Comparison of ENCODE assay signal across 9 cellular contexts in genomic region chr13:65966991-65967451, GRCh38.
DNase-seq lines count a peak whose midpoint lies in the region; ATAC-seq and TF ChIP-seq lines count a peak whose summit lies in the region.
"Had no signal": no experiment of that assay in that cellular context is flagged by ENCODE, and none has a peak within 500 bp of the region (broad histone marks: within the 10 kb centered on the region; RNA-seq: fewer than 3 reads in every experiment).

No MANE protein-coding gene starts in this region.

- ATAC-seq in HCT116: peak; percentile 88

- no peaks in the 10 kb centered on the region for H4K20me1 ChIP-seq in HCT116 (ENCODE audit: insufficient read depth)
- no peaks in the 10 kb centered on the region for H4K20me1 ChIP-seq in OCI-LY7 (ENCODE audit: insufficient read depth, low read length)
- H4K20me1 ChIP-seq in fibroblast of lung (ENCODE audit: control insufficient read depth, extremely low read depth, insufficient read depth, low read length): no peaks in the 10 kb centered on the region

- H3K9me2 ChIP-seq in HCT116 (ENCODE audit: insufficient read depth) (no peaks in the 10 kb centered on the region), OCI-LY7 (ENCODE audit: insufficient read depth, low read length) (no peaks in the 10 kb centered on the region)

- RAD21 ChIA-PET in HCT116 (lab: Charles Lee; ENCODE audit: low non-redundant PET in 1 of 2, low total read pairs in 2 of 2, uncharacterized antibody in 2 of 2, unreplicated experiment in 2 of 2): no interaction called here

- intact Hi-C loops in A673 (cut with micrococcal nuclease; ENCODE audit: unreplicated experiment): no loop called here
- intact Hi-C loops in HCT116 (cut with micrococcal nuclease): no loop called here
- intact Hi-C loops in OCI-LY7 (cut with micrococcal nuclease; ENCODE audit: unreplicated experiment): loop anchor here (5.0 kb wide), 1 partner anchor 170 kb away; no protein-coding TSS in a partner anchor

- TF ChIP-seq POLR2A in HCT116 (IDR thresholded peaks at IDR 0.05; ENCODE audit: borderline replicate concordance, extremely low read depth, insufficient read depth, insufficient read length): no peak

- peak; percentile 70 for DNase-seq in A673 (ENCODE audit: low spot score)
- peak; percentile 60 for DNase-seq in HCT116 (ENCODE audit: low read depth, low spot score)
- DNase-seq in OCI-LY7 (ENCODE audit: low spot score): peak; percentile 52
- peak; percentile 23 to 36 for DNase-seq in fibroblast of lung (ENCODE audit: low read depth in 2 of 2)
- DNase-seq in GM19238 (ENCODE audit: insufficient read length, low spot score): no peak
- DNase-seq in DMS114 treated with DMSO at 0.1 percent for 48 hours (lab: John Stamatoyannopoulos, UW; ENCODE audit: unreplicated experiment): no peak
- no peak for DNase-seq in NCI-H774 (lab: John Stamatoyannopoulos, UW)
- no peak for DNase-seq in germinal center (ENCODE audit: low spot score)
- DNase-seq: NCI-H1436 treated with DMSO at 0.1 percent for 48 hours had no signal

- H3K9ac ChIP-seq in HCT116 (ENCODE audit: low read length) (no peak overlapping the region), fibroblast of lung (ENCODE audit: insufficient read depth, low read length) (no peak overlapping the region)

- H3K4me2 ChIP-seq in HCT116 (ENCODE audit: low read length): no peak overlapping the region
- H3K4me2 ChIP-seq in OCI-LY7 (ENCODE audit: low read length): no peak overlapping the region
- H3K4me2 ChIP-seq in fibroblast of lung (ENCODE audit: extremely low read depth, insufficient read depth, low read length): no peak overlapping the region

- peak; percentile 33 for TF ChIP-seq RAD21 in HCT116 (IDR thresholded peaks at IDR 0.05; ENCODE audit: low read depth)

- H3K27me3 ChIP-seq in A673 (replicated peaks; ENCODE audit: insufficient read depth, low read depth, low read length, poor library complexity) (no peaks in the 10 kb centered on the region), HCT116 (ENCODE audit: insufficient read depth, low read length) (no peaks in the 10 kb centered on the region), fibroblast of lung (ENCODE audit: control insufficient read depth, insufficient read depth, low read length) (no peaks in the 10 kb centered on the region)

- peak; percentile 52 for TF ChIP-seq CTCF in A673 (conservative IDR thresholded peaks at IDR 0.05; ENCODE audit: low read depth, low read length)
- TF ChIP-seq CTCF in HCT116 (IDR thresholded peaks at IDR 0.05 in 2 of 3, conservative IDR thresholded peaks at IDR 0.05 in 1 of 3; ENCODE audit: borderline replicate concordance in 1 of 3, insufficient read depth in 1 of 3, low read depth in 2 of 3, low read length in 2 of 3): peak; percentile 62 to 70 (median 66)
- peak; percentile 79 for TF ChIP-seq CTCF in OCI-LY7 (conservative IDR thresholded peaks at IDR 0.05; ENCODE audit: low read length)
- TF ChIP-seq CTCF in fibroblast of lung (conservative IDR thresholded peaks at IDR 0.05 in 1 of 2, IDR thresholded peaks at IDR 0.05 in 1 of 2; ENCODE audit: low read depth in 1 of 2, low read length in 2 of 2): peak; percentile 33 to 36

- H3K36me3 ChIP-seq in A673 (ENCODE audit: insufficient read depth, low read length, poor library complexity, severe bottlenecking): no peaks in the 10 kb centered on the region
- H3K36me3 ChIP-seq in HCT116 (ENCODE audit: control insufficient read depth in 1 of 2, insufficient read depth in 2 of 2, low read length in 2 of 2): no peaks in the 10 kb centered on the region
- H3K36me3 ChIP-seq in OCI-LY7 (ENCODE audit: insufficient read depth, low read length): no peaks in the 10 kb centered on the region
- H3K36me3 ChIP-seq in fibroblast of lung (ENCODE audit: control insufficient read depth, insufficient read depth, low read length): no peaks in the 10 kb centered on the region

- H3K27ac ChIP-seq in A673 (ENCODE audit: low read depth, low read length, poor library complexity, severe bottlenecking) (no peak overlapping the region), HCT116 (ENCODE audit: low read depth, low read length) (no peak overlapping the region), OCI-LY7 (ENCODE audit: low read depth, low read length, poor library complexity, severe bottlenecking) (no peak overlapping the region), fibroblast of lung (ENCODE audit: insufficient read depth, low read length) (no peak overlapping the region)

- no TSS peak for BruUV-seq in A673 (replicated peaks; lab: Mats Ljungman, UMichigan)
- BruUV-seq in HCT116 (replicated peaks; lab: Mats Ljungman, UMichigan): no TSS peak
- BruUV-seq in OCI-LY7 (replicated peaks; lab: Mats Ljungman, UMichigan): no TSS peak

- H2AFZ ChIP-seq in HCT116 (ENCODE audit: low read depth, low read length, poor library complexity, severe bottlenecking) (peak overlapping the region; percentile 91), OCI-LY7 (ENCODE audit: low read length) (no peak overlapping the region), fibroblast of lung (ENCODE audit: low read length) (no peak overlapping the region)

- no peak overlapping the region for H3K4me3 ChIP-seq in A673 (ENCODE audit: low read depth, low read length, poor library complexity, severe bottlenecking)
- no peak overlapping the region for H3K4me3 ChIP-seq in HCT116 (replicated peaks in 1 of 2; ENCODE audit: low read depth in 1 of 2, low read length in 2 of 2)
- H3K4me3 ChIP-seq in OCI-LY7 (ENCODE audit: low read depth, low read length, poor library complexity, severe bottlenecking): no peak overlapping the region
- no peak overlapping the region for H3K4me3 ChIP-seq in fibroblast of lung (replicated peaks in 1 of 4; ENCODE audit: control extremely low read depth in 1 of 4, insufficient read depth in 1 of 4, low read depth in 3 of 4, low read length in 4 of 4)

- H3K9me3 ChIP-seq in A673 (ENCODE audit: low read depth, low read length, poor library complexity, severe bottlenecking) (no peaks in the 10 kb centered on the region), HCT116 (ENCODE audit: control insufficient read depth in 1 of 2, insufficient read depth in 1 of 2, low read depth in 1 of 2, low read length in 2 of 2) (no peaks in the 10 kb centered on the region), OCI-LY7 (ENCODE audit: low read length) (no peaks in the 10 kb centered on the region), fibroblast of lung (ENCODE audit: control insufficient read depth, insufficient read depth, low read depth, low read length) (no peaks in the 10 kb centered on the region)

- H3K4me1 ChIP-seq in A673 (ENCODE audit: insufficient read depth, low read length, poor library complexity, severe bottlenecking) (no peaks in the 10 kb centered on the region), HCT116 (ENCODE audit: control insufficient read depth in 1 of 2, insufficient read depth in 2 of 2, low read length in 2 of 2) (no peaks in the 10 kb centered on the region), OCI-LY7 (ENCODE audit: insufficient read depth, low read length, poor library complexity, severe bottlenecking) (no peaks in the 10 kb centered on the region), fibroblast of lung (ENCODE audit: control insufficient read depth, extremely low read depth, insufficient read depth, low read length) (no peaks in the 10 kb centered on the region)

- CTCF ChIA-PET in A673 (lab: Charles Lee): no interaction called here
- CTCF ChIA-PET in HCT116 (lab: Charles Lee): no interaction called here
- CTCF ChIA-PET in OCI-LY7 (lab: Charles Lee; ENCODE audit: unreplicated experiment): no interaction called here

- POLR2A ChIA-PET in A673 (lab: Charles Lee; ENCODE audit: low non-redundant PET) (no interaction called here), HCT116 (lab: Charles Lee) (no interaction called here), OCI-LY7 (lab: Charles Lee) (no interaction called here)

- H3K79me2 ChIP-seq in HCT116 (ENCODE audit: insufficient read depth, low read length): no peaks in the 10 kb centered on the region
- no peaks in the 10 kb centered on the region for H3K79me2 ChIP-seq in OCI-LY7 (ENCODE audit: insufficient read depth, low read depth, low read length)
- H3K79me2 ChIP-seq in fibroblast of lung (ENCODE audit: control insufficient read depth, insufficient read depth, low read length): no peaks in the 10 kb centered on the region

TF ChIP-seq in HCT116, 20 proteins besides CTCF, POLR2A, EP300 and RAD21:
- no peak for TF ChIP-seq CEBPB (IDR thresholded peaks at IDR 0.05; ENCODE audit: low read depth)
- TF ChIP-seq POLR2AphosphoS5 (IDR thresholded peaks at IDR 0.05; ENCODE audit: low read depth, low read length): no peak
- peak; percentile 75 for TF ChIP-seq YY1 (IDR thresholded peaks at IDR 0.05; ENCODE audit: extremely low read depth, insufficient replicate concordance, low read depth, low read length)
- TF ChIP-seq TCF7L2 (IDR thresholded peaks at IDR 0.05; ENCODE audit: borderline replicate concordance, extremely low read depth, insufficient read depth, insufficient read length): no peak
- TF ChIP-seq ZFX (IDR thresholded peaks at IDR 0.05): no peak
- TF ChIP-seq SP1 (IDR thresholded peaks at IDR 0.05; ENCODE audit: low read depth): no peak
- no peak for TF ChIP-seq ZNF274 (IDR thresholded peaks at IDR 0.05; ENCODE audit: low read depth, low read length)

Comparison
In these comparisons a context has a peak if more than half of its experiments do, and no peak if none do; other contexts are left out.
1. DNase-seq: peak in A673 (single experiment), HCT116 (single experiment), OCI-LY7 (single experiment) and fibroblast of lung (2 of 2); none in GM19238 (single experiment), DMS114 treated with DMSO at 0.1 percent for 48 hours (single experiment), NCI-H774 (single experiment) and germinal center (single experiment).
2. Peak in every context shown above with its lines, with median percentiles within 50 percentile points of each other: CTCF ChIP-seq.